Comparison of ENCODE assay signal across 1 cellular context in the genomic region with DNA sequence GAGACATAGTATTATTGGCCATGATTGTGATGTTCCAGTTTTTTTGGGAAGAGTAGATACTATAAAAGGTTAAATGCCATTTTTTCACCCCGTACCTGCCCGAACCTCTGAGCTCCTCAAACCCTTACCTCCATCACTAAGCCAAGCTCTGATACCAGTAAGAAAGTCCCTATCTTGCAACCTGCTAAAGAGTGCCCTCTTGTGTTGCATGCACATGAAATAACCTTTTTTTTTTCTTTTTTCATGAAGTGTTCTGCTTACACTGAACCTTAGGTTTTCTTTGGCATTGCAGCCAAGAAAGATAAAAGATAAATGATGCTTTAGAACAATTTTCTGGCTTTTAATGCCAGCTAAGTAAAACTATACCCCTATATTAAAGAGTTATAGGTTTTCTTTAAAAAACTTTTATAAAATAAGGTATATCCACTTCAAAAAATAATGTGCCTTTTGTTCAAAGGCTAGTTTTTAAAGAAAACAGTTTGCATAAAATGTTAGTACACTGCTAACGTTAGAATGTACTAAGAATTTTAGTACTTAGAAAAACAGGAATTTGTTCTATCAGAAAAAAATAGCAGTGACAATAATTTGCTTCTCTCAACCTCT.
TF ChIP-seq lines count a peak whose summit lies in the region.

No MANE protein-coding gene starts in this region.

TF ChIP-seq in HepG2, 621 proteins besides CTCF, POLR2A, EP300 and RAD21 (continued from another document):
- TF ChIP-seq, protein P1, sequence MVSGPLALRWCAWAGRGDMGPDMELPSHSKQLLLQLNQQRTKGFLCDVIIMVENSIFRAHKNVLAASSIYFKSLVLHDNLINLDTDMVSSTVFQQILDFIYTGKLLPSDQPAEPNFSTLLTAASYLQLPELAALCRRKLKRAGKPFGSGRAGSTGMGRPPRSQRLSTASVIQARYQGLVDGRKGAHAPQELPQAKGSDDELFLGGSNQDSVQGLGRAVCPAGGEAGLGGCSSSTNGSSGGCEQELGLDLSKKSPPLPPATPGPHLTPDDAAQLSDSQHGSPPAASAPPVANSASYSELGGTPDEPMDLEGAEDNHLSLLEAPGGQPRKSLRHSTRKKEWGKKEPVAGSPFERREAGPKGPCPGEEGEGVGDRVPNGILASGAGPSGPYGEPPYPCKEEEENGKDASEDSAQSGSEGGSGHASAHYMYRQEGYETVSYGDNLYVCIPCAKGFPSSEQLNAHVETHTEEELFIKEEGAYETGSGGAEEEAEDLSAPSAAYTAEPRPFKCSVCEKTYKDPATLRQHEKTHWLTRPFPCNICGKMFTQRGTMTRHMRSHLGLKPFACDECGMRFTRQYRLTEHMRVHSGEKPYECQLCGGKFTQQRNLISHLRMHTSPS (CRISPR knock-in tag; IDR thresholded peaks at IDR 0.05; ENCODE audit: low read depth) = no peak
- TF ChIP-seq FOXC1 (CRISPR knock-in tag; IDR thresholded peaks at IDR 0.05; ENCODE audit: borderline replicate concordance) (no peak), ARNT (IDR thresholded peaks at IDR 0.05) (no peak), ZBTB20 (CRISPR knock-in tag; IDR thresholded peaks at IDR 0.05; ENCODE audit: borderline replicate concordance, low read depth) (no peak), ZNF33A (CRISPR knock-in tag; IDR thresholded peaks at IDR 0.05; ENCODE audit: borderline replicate concordance) (no peak), AHR (CRISPR knock-in tag; IDR thresholded peaks at IDR 0.05) (no peak), SMC3 (IDR thresholded peaks at IDR 0.05; ENCODE audit: low read length) (peak; percentile 95), ZNF20 (CRISPR knock-in tag; IDR thresholded peaks at IDR 0.05) (no peak), SOX13 (IDR thresholded peaks at IDR 0.05) (no peak), SOX13 (CRISPR knock-in tag; conservative IDR thresholded peaks at IDR 0.05 in 1 of 2, IDR thresholded peaks at IDR 0.05 in 1 of 2) (peak in 1 of 2 experiments; percentile 34; a peak in 1 of 4 replicates), ZNF460 (CRISPR knock-in tag; IDR thresholded peaks at IDR 0.05; ENCODE audit: borderline replicate concordance) (no peak), MIXL1 (CRISPR knock-in tag; IDR thresholded peaks at IDR 0.05) (0 out of 2 replicates have a peak, but pooled peaks have one; percentile 46), PHF8 (CRISPR knock-in tag; IDR thresholded peaks at IDR 0.05) (no peak), JUNB (CRISPR knock-in tag; IDR thresholded peaks at IDR 0.05; ENCODE audit: borderline replicate concordance) (no peak)
- TF ChIP-seq, protein P2, sequence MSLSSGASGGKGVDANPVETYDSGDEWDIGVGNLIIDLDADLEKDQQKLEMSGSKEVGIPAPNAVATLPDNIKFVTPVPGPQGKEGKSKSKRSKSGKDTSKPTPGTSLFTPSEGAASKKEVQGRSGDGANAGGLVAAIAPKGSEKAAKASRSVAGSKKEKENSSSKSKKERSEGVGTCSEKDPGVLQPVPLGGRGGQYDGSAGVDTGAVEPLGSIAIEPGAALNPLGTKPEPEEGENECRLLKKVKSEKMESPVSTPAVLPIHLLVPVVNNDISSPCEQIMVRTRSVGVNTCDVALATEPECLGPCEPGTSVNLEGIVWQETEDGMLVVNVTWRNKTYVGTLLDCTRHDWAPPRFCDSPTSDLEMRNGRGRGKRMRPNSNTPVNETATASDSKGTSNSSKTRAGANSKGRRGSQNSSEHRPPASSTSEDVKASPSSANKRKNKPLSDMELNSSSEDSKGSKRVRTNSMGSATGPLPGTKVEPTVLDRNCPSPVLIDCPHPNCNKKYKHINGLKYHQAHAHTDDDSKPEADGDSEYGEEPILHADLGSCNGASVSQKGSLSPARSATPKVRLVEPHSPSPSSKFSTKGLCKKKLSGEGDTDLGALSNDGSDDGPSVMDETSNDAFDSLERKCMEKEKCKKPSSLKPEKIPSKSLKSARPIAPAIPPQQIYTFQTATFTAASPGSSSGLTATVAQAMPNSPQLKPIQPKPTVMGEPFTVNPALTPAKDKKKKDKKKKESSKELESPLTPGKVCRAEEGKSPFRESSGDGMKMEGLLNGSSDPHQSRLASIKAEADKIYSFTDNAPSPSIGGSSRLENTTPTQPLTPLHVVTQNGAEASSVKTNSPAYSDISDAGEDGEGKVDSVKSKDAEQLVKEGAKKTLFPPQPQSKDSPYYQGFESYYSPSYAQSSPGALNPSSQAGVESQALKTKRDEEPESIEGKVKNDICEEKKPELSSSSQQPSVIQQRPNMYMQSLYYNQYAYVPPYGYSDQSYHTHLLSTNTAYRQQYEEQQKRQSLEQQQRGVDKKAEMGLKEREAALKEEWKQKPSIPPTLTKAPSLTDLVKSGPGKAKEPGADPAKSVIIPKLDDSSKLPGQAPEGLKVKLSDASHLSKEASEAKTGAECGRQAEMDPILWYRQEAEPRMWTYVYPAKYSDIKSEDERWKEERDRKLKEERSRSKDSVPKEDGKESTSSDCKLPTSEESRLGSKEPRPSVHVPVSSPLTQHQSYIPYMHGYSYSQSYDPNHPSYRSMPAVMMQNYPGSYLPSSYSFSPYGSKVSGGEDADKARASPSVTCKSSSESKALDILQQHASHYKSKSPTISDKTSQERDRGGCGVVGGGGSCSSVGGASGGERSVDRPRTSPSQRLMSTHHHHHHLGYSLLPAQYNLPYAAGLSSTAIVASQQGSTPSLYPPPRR (CRISPR knock-in tag; IDR thresholded peaks at IDR 0.05; ENCODE audit: borderline replicate concordance) = no peak
- TF ChIP-seq, protein P3, sequence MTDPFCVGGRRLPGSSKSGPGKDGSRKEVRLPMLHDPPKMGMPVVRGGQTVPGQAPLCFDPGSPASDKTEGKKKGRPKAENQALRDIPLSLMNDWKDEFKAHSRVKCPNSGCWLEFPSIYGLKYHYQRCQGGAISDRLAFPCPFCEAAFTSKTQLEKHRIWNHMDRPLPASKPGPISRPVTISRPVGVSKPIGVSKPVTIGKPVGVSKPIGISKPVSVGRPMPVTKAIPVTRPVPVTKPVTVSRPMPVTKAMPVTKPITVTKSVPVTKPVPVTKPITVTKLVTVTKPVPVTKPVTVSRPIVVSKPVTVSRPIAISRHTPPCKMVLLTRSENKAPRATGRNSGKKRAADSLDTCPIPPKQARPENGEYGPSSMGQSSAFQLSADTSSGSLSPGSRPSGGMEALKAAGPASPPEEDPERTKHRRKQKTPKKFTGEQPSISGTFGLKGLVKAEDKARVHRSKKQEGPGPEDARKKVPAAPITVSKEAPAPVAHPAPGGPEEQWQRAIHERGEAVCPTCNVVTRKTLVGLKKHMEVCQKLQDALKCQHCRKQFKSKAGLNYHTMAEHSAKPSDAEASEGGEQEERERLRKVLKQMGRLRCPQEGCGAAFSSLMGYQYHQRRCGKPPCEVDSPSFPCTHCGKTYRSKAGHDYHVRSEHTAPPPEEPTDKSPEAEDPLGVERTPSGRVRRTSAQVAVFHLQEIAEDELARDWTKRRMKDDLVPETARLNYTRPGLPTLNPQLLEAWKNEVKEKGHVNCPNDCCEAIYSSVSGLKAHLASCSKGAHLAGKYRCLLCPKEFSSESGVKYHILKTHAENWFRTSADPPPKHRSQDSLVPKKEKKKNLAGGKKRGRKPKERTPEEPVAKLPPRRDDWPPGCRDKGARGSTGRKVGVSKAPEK (CRISPR knock-in tag; IDR thresholded peaks at IDR 0.05; ENCODE audit: borderline replicate concordance) = no peak
